ENCODE assay signal across 20 cellular contexts in genomic region chr2:205904873-205905272, GRCh38.
"Had no signal": no experiment of that assay in that cellular context is flagged by ENCODE, and none has a peak within 500 bp of the region (broad histone marks: within the 10 kb centered on the region; RNA-seq: fewer than 3 reads in every experiment).

No MANE protein-coding gene starts in this region.

- DNase-seq: dorsolateral prefrontal cortex; effector CD4-positive, alpha-beta T cell; head of caudate nucleus; naive B cell; spleen; stimulated activated CD4-positive, alpha-beta T cell treated with anti-CD3 and anti-CD28 coated beads, Interleukin-4, amount 100 ng/mL, for 4 hours; trophoblast cell had no signal

- H3K4me3 ChIP-seq: dorsolateral prefrontal cortex, lung, neural progenitor cell, right atrium auricular region, skin epidermis, spleen, thoracic aorta, vagina had no signal

- H3K27ac ChIP-seq: dorsolateral prefrontal cortex, neural progenitor cell, parathyroid adenoma, right atrium auricular region, skin epidermis, spleen, thoracic aorta, vagina had no signal

- H3K27ac Mint-ChIP-seq: memory B cell; natural killer cell treated with Interleukin-12 subunit alpha and Interleukin-12 subunit beta and Interleukin-15 and Interleukin-18, amount 100 ng/mL, for 72 hours; neural progenitor cell; progenitor cell of endocrine pancreas; stimulated activated memory B cell treated with anti-CD40 and anti-IgM and Interleukin-4, amounts not matched to agents 10 μg/mL and 1 μg/mL and 100 μg/mL, for 72 hours; stimulated activated naive CD8-positive, alpha-beta T cell treated with anti-CD3 and anti-CD28 coated beads, Interleukin-15, Interleukin-2, amounts not matched to agents 100 ng/mL and 50 ng/mL, for 24 hours had no signal

- H3K4me2 ChIP-seq: neural progenitor cell had no signal

- H3K9ac ChIP-seq: neural progenitor cell, parathyroid adenoma had no signal

- H3K4me1 Mint-ChIP-seq: memory B cell; naive B cell; stimulated activated memory B cell treated with anti-CD40 and anti-IgM and Interleukin-4, amounts not matched to agents 10 μg/mL and 1 μg/mL and 100 μg/mL, for 72 hours had no signal

- H3K4me3 Mint-ChIP-seq: memory B cell; naive B cell; natural killer cell treated with Interleukin-12 subunit alpha and Interleukin-12 subunit beta and Interleukin-15 and Interleukin-18, amount 100 ng/mL, for 72 hours; neural progenitor cell; stimulated activated memory B cell treated with anti-CD40 and anti-IgM and Interleukin-4, amounts not matched to agents 10 μg/mL and 1 μg/mL and 100 μg/mL, for 72 hours; stimulated activated naive CD8-positive, alpha-beta T cell treated with anti-CD3 and anti-CD28 coated beads, Interleukin-15, Interleukin-2, amounts not matched to agents 100 ng/mL and 50 ng/mL, for 24 hours had no signal

- H3K4me1 ChIP-seq: parathyroid adenoma, right atrium auricular region, spleen, vagina had no signal

- H3K27me3 ChIP-seq: neural progenitor cell, right atrium auricular region, vagina had no signal

- H3K36me3 ChIP-seq: neural progenitor cell, right atrium auricular region, spleen, thoracic aorta, vagina had no signal

- H3K9me3 Mint-ChIP-seq: naive B cell; natural killer cell treated with Interleukin-12 subunit alpha and Interleukin-12 subunit beta and Interleukin-15 and Interleukin-18, amount 100 ng/mL, for 72 hours; stimulated activated memory B cell treated with anti-CD40 and anti-IgM and Interleukin-4, amounts not matched to agents 10 μg/mL and 1 μg/mL and 100 μg/mL, for 72 hours; stimulated activated naive CD8-positive, alpha-beta T cell treated with anti-CD3 and anti-CD28 coated beads, Interleukin-15, Interleukin-2, amounts not matched to agents 100 ng/mL and 50 ng/mL, for 24 hours had no signal

- ATAC-seq: left lobe of liver; natural killer cell treated with Interleukin-12 subunit alpha and Interleukin-12 subunit beta and Interleukin-15 and Interleukin-18, amount 100 ng/mL, for 72 hours; stimulated activated memory B cell treated with anti-CD40 and anti-IgM and Interleukin-4, amounts not matched to agents 10 μg/mL and 1 μg/mL and 100 μg/mL, for 72 hours had no signal

- H3K36me3 Mint-ChIP-seq: memory B cell; naive B cell; natural killer cell treated with Interleukin-12 subunit alpha and Interleukin-12 subunit beta and Interleukin-15 and Interleukin-18, amount 100 ng/mL, for 72 hours; neural progenitor cell; stimulated activated memory B cell treated with anti-CD40 and anti-IgM and Interleukin-4, amounts not matched to agents 10 μg/mL and 1 μg/mL and 100 μg/mL, for 72 hours had no signal

- H3K9me3 ChIP-seq: right atrium auricular region, thoracic aorta, vagina had no signal
